Comparison of ENCODE assay signal across 28 cellular contexts in genomic region chrM:2644-3376, GRCh38.
"Had no signal": no experiment of that assay in that cellular context is flagged by ENCODE, and none has a peak within 500 bp of the region (broad histone marks: within the 10 kb centered on the region; RNA-seq: fewer than 3 reads in every experiment).

No MANE protein-coding gene starts in this region.

- H3K27me3 ChIP-seq: colonic mucosa, esophagus squamous epithelium, gastrocnemius medialis, heart right ventricle, left lung had no signal

- ATAC-seq: effector memory CD8-positive, alpha-beta T cell; esophagus mucosa; gastrocnemius medialis; heart right ventricle; left cardiac atrium; left lung; left ventricle myocardium superior; lower lobe of right lung; mucosa of descending colon had no signal

- H3K36me3 Mint-ChIP-seq: mesothelial cell of epicardium, naive B cell had no signal

- FAIRE-seq: endometrium, islet of Langerhans, keratinocyte had no signal

- H3K36me3 ChIP-seq: colonic mucosa, esophagus squamous epithelium, gastrocnemius medialis, heart right ventricle, left lung, lower lobe of right lung had no signal

- H3K27ac Mint-ChIP-seq: dendritic cell treated with granulocyte-macrophage colony-stimulating factor and Interleukin-4, amounts not matched to agents 40 ng/mL and 50 ng/mL, for 4 days; effector memory CD8-positive, alpha-beta T cell; endodermal cell; mesothelial cell of epicardium; naive B cell had no signal

- H3K9me3 ChIP-seq: colonic mucosa, esophagus squamous epithelium, gastrocnemius medialis, heart right ventricle, left lung, lower lobe of right lung, mucosa of descending colon had no signal

- H3K4me3 ChIP-seq: colonic mucosa, esophagus squamous epithelium, gastrocnemius medialis, heart right ventricle, left lung, lower lobe of right lung, mucosa of descending colon had no signal

- H3K9me3 Mint-ChIP-seq: dendritic cell treated with granulocyte-macrophage colony-stimulating factor and Interleukin-4, amounts not matched to agents 40 ng/mL and 50 ng/mL, for 4 days; effector memory CD8-positive, alpha-beta T cell; endodermal cell; mesothelial cell of epicardium; naive B cell had no signal

- H3K27me3 Mint-ChIP-seq: dendritic cell treated with granulocyte-macrophage colony-stimulating factor and Interleukin-4, amounts not matched to agents 40 ng/mL and 50 ng/mL, for 4 days; effector memory CD8-positive, alpha-beta T cell; naive B cell had no signal

- DNase-seq: colonic mucosa; cortex of kidney; effector CD8-positive, alpha-beta T cell; effector memory CD8-positive, alpha-beta T cell; endodermal cell; erythroblast; esophagus squamous epithelium; foreskin fibroblast; foreskin melanocyte; gastrocnemius medialis; glutamatergic neuron; head of caudate nucleus; heart right ventricle; hippocampal formation; left cardiac atrium; left lung; left ventricle myocardium superior; lower lobe of right lung; mesenchymal stem cell; mucosa of descending colon; naive B cell had no signal

- H3K27ac ChIP-seq: colonic mucosa, epithelial cell of prostate, esophagus squamous epithelium, gastrocnemius medialis, heart right ventricle, left lung, lower lobe of right lung had no signal

- H3K4me1 ChIP-seq: colonic mucosa, esophagus squamous epithelium, gastrocnemius medialis, heart right ventricle, left lung, lower lobe of right lung had no signal

- H3K4me1 Mint-ChIP-seq: endodermal cell, mesothelial cell of epicardium, naive B cell had no signal

- H3K4me3 Mint-ChIP-seq: dendritic cell treated with granulocyte-macrophage colony-stimulating factor and Interleukin-4, amounts not matched to agents 40 ng/mL and 50 ng/mL, for 4 days; effector memory CD8-positive, alpha-beta T cell; endodermal cell; mesothelial cell of epicardium; naive B cell had no signal
